Comparison of ENCODE assay signal across 11 cellular contexts in the genomic region with DNA sequence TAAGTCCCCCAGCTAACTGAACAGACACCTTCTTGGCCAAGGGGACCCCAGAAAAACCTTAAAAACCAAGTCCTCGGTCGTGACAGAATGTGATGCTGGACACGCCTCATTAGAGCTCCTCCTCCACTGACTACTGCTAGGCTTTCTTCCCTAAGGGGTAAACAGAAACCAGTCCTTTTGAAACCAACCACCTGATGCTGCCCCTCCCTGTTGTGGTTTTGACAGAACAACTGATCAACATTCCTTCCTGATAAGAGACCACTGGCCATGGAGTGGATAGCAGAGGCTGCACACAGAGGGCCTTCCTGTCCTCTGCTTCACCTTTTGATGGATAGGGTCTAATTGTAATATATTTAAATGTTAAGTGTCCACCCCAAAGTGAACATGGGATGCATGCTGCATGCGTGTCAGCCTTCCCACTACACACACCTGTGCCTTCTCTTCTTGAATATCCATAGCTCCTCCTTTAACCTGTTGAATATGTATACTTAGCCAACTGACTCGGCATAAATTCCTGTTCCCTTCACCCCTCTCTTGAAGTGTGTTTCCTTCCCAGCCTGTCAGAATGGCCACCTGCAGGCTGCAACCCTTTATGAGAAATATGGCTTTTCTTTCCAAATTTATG. TPM values are rescaled to one million over a fixed set of nuclear protein-coding genes. Genes with fewer than 3 reads are reported as not detected.
DNase-seq lines count a peak whose midpoint lies in the region; ATAC-seq and TF ChIP-seq lines count a peak whose summit lies in the region.
"Had no signal": no experiment of that assay in that cellular context is flagged by ENCODE, and none has a peak within 500 bp of the region (broad histone marks: within the 10 kb centered on the region; RNA-seq: fewer than 3 reads in every experiment).

No MANE protein-coding gene starts in this region.

- no peaks in the 10 kb centered on the region for H3K9me3 ChIP-seq in transverse colon

- no peak for ATAC-seq in activated naive CD4-positive, alpha-beta T cell treated with anti-CD3 and anti-CD28 coated beads, Interleukin-2, amount 50 U/mL, for 72 hours
- ATAC-seq in HG03095 (IDR thresholded peaks at IDR 0.05; ENCODE audit: unreplicated experiment): peak; percentile 83
- no peak for ATAC-seq in Right ventricle myocardium superior (ENCODE audit: poor library complexity)

- CTCF ChIA-PET in activated naive CD4-positive, alpha-beta T cell treated with anti-CD3 and anti-CD28 coated beads, Interleukin-2, amount 10 ng/mL, durations not matched to agents 7 days and 5 days (lab: Charles Lee): interaction anchor here (0.9 to 1.4 kb wide), 2 partner anchors 16 to 157 kb away, joined by 3 to 5 read pairs; no protein-coding TSS in a partner anchor

- no peaks in the 10 kb centered on the region for H3K4me1 ChIP-seq in transverse colon

- TF ChIP-seq CTCF in transverse colon (IDR thresholded peaks at IDR 0.05): no peak

- H3K27ac ChIP-seq in transverse colon: no peak overlapping the region
- H3K27ac ChIP-seq: GM23248 had no signal

- no peak for TF ChIP-seq POLR2A in transverse colon (IDR thresholded peaks at IDR 0.05)

- H3K27ac Mint-ChIP-seq in activated naive CD4-positive, alpha-beta T cell treated with anti-CD3 and anti-CD28 coated beads, Interleukin-2, amount 10 ng/mL, durations not matched to agents 7 days and 5 days: no peak overlapping the region
- no peak overlapping the region for H3K27ac Mint-ChIP-seq in activated naive CD4-positive, alpha-beta T cell treated with anti-CD3 and anti-CD28 coated beads, Interleukin-2, amount 50 U/mL, for 72 hours

- intact Hi-C loops in transverse colon (cut with DNase I; ENCODE audit: low total_unique reads): no loop called here
- intact Hi-C loops in Right ventricle myocardium superior (cut with DNase I): no loop called here

- H3K36me3 ChIP-seq in transverse colon: no peaks in the 10 kb centered on the region

- H3K4me3 ChIP-seq in transverse colon: no peak overlapping the region
- H3K4me3 ChIP-seq: GM23248 had no signal

- H3K27me3 Mint-ChIP-seq in activated naive CD4-positive, alpha-beta T cell treated with anti-CD3 and anti-CD28 coated beads, Interleukin-2, amount 10 ng/mL, durations not matched to agents 7 days and 5 days: peaks cover 6% of the 10 kb centered on the region

- in situ Hi-C loops in transverse colon (cut with MboI; ENCODE audit: low pct_ligation_motif_present in 1 of 4, low pct_unique_long_range_greater_than_20kb in 1 of 4, low sequenced_read_pairs in 3 of 4): loop anchor here in 3 of 4 donors (25.0 kb wide), 2 partner anchors 518 to 1118 kb away; no protein-coding TSS in a partner anchor

- H3K4me1 Mint-ChIP-seq in activated naive CD4-positive, alpha-beta T cell treated with anti-CD3 and anti-CD28 coated beads, Interleukin-2, amount 10 ng/mL, durations not matched to agents 7 days and 5 days: peaks cover 24% of the 10 kb centered on the region

- no peaks in the 10 kb centered on the region for H3K36me3 Mint-ChIP-seq in activated naive CD4-positive, alpha-beta T cell treated with anti-CD3 and anti-CD28 coated beads, Interleukin-2, amount 10 ng/mL, durations not matched to agents 7 days and 5 days
- no peaks in the 10 kb centered on the region for H3K36me3 Mint-ChIP-seq in activated naive CD4-positive, alpha-beta T cell treated with anti-CD3 and anti-CD28 coated beads, Interleukin-2, amount 50 U/mL, for 72 hours

- TF ChIP-seq EP300 in transverse colon (IDR thresholded peaks at IDR 0.05; ENCODE audit: low read depth): no peak

- H3K9me3 Mint-ChIP-seq in activated naive CD4-positive, alpha-beta T cell treated with anti-CD3 and anti-CD28 coated beads, Interleukin-2, amount 10 ng/mL, durations not matched to agents 7 days and 5 days: no peaks in the 10 kb centered on the region
- H3K9me3 Mint-ChIP-seq in activated naive CD4-positive, alpha-beta T cell treated with anti-CD3 and anti-CD28 coated beads, Interleukin-2, amount 50 U/mL, for 72 hours: no peaks in the 10 kb centered on the region

- no peak overlapping the region for H3K4me3 Mint-ChIP-seq in activated naive CD4-positive, alpha-beta T cell treated with anti-CD3 and anti-CD28 coated beads, Interleukin-2, amount 10 ng/mL, durations not matched to agents 7 days and 5 days

- H3K27me3 ChIP-seq in transverse colon: no peaks in the 10 kb centered on the region

- WGBS in transverse colon (ENCODE audit: low coverage in 1 of 2), 2 donors: 72 to 87% methylated on average over 3 to 5 of the region's 5 CpGs

- DNase-seq in activated naive CD4-positive, alpha-beta T cell treated with anti-CD3 and anti-CD28 coated beads, Interleukin-2, amount 10 ng/mL, durations not matched to agents 7 days and 5 days: peak; percentile 29
- no peak for DNase-seq in activated naive CD4-positive, alpha-beta T cell treated with anti-CD3 and anti-CD28 coated beads, Interleukin-2, amount 50 U/mL, for 72 hours (ENCODE audit: low spot score in 2 of 2)
- DNase-seq in RPMI8226: peak; percentile 38
- DNase-seq in transverse colon: peak; percentile 34
- no peak for DNase-seq in T-helper 9 cell
- no peak for DNase-seq in Right ventricle myocardium superior
- DNase-seq in ureter (ENCODE audit: low spot score): no peak
- DNase-seq: activated CD8-positive, alpha-beta memory T cell treated with anti-CD3 and anti-CD28 coated beads, Interleukin-2, amount 50 U/mL, for 48 hours; GM23248; NCI-H446 treated with DMSO at 0.1 percent for 48 hours had no signal

RNA-seq across cellular contexts. Expression of a gene that starts 27.9 kb away (rescaled TPM):
- total RNA-seq in activated naive CD4-positive, alpha-beta T cell treated with anti-CD3 and anti-CD28 coated beads, Interleukin-2, amount 50 U/mL, for 72 hours: under 1 TPM; 0.18 to 0.51 TPM
- total RNA-seq in transverse colon: 1 to 10 TPM in 2 of 4 donors, under 1 TPM in 2; 0.20 to 1.4 (median 0.99) TPM
- total RNA-seq in Right ventricle myocardium superior: 14.4 TPM
- 2.6 TPM for total RNA-seq in ureter

Comparison
In these comparisons a context has a peak if more than half of its experiments do, and no peak if none do; other contexts are left out.
1. DNase-seq: peak in activated naive CD4-positive, alpha-beta T cell treated with anti-CD3 and anti-CD28 coated beads, Interleukin-2, amount 10 ng/mL, durations not matched to agents 7 days and 5 days (single experiment), RPMI8226 (single experiment) and transverse colon (single experiment); none in activated naive CD4-positive, alpha-beta T cell treated with anti-CD3 and anti-CD28 coated beads, Interleukin-2, amount 50 U/mL, for 72 hours (0 of 2), T-helper 9 cell (single experiment), Right ventricle myocardium superior (single experiment) and ureter (single experiment).